In the genomic region with DNA sequence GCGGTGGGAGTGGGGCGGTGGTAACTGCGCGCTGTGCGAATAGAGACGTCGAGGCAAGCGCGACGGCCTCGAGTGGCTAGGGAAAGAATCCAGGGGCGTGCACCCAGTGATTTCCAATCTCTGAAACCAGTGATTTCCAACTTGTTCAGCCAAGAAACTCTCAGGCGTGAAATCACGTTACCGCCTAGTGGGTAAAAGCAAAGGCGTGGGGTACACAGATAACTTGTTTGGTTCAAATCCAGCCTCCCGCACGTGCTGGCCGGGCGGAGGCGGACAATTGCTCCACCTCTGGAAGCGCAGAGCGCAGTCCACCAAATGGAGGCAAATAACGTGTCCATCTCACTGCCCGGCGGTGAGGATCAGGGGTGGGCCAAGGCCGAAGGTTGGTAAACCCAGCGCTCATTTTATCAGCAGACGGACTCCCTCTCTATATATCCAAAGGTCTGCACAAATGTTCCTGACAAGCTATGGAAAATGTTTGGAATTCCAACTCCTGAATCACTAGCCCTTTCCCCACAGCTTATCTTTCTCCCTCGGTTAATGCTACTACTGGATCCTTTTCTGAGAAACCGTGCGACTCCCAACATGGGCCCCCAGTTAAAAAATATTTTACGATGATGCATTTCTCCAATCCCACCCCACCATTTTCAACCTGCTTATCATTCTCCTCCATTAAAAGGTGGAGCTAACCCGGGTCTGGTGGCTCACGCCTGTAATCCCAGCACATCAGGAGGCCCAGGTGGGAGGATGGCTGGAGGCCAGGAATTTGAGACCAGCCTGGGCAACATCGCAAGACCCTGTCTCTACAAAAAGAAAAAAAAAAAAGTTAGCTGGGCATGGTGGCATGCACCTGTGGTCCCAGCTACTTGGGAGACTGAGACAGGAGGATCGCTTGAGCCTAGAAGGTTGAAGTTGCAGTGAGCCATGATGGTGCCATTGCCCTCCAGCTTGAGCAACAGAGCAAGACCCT, we compare ENCODE assay signal across 2 cellular contexts.
TF ChIP-seq lines count a peak whose summit lies in the region.

No MANE protein-coding gene starts in this region.

TF ChIP-seq in SK-N-SH, 30 proteins besides CTCF, POLR2A, EP300 and RAD21 (continued from another document):
- TF ChIP-seq, protein P1, sequence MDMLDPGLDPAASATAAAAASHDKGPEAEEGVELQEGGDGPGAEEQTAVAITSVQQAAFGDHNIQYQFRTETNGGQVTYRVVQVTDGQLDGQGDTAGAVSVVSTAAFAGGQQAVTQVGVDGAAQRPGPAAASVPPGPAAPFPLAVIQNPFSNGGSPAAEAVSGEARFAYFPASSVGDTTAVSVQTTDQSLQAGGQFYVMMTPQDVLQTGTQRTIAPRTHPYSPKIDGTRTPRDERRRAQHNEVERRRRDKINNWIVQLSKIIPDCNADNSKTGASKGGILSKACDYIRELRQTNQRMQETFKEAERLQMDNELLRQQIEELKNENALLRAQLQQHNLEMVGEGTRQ (IDR thresholded peaks at IDR 0.05; ENCODE audit: borderline replicate concordance, low read depth, low read length): no peak
- TF ChIP-seq, protein P2, sequence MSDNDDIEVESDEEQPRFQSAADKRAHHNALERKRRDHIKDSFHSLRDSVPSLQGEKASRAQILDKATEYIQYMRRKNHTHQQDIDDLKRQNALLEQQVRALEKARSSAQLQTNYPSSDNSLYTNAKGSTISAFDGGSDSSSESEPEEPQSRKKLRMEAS (IDR thresholded peaks at IDR 0.05; ENCODE audit: low read depth): 0 out of 2 replicates have a peak, but pooled peaks have one; percentile 9

TF ChIP-seq in SK-N-SH treated with all-trans-retinoic acid at 6 μM for 48 hours, 23 proteins besides CTCF, POLR2A, EP300 and RAD21 (continued from another document):
- TF ChIP-seq, protein P3, sequence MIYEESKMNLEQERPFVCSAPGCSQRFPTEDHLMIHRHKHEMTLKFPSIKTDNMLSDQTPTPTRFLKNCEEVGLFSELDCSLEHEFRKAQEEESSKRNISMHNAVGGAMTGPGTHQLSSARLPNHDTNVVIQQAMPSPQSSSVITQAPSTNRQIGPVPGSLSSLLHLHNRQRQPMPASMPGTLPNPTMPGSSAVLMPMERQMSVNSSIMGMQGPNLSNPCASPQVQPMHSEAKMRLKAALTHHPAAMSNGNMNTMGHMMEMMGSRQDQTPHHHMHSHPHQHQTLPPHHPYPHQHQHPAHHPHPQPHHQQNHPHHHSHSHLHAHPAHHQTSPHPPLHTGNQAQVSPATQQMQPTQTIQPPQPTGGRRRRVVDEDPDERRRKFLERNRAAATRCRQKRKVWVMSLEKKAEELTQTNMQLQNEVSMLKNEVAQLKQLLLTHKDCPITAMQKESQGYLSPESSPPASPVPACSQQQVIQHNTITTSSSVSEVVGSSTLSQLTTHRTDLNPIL (CRISPR knock-in tag; IDR thresholded peaks at IDR 0.05; ENCODE audit: low read depth): no peak
- TF ChIP-seq CSDC2 (CRISPR knock-in tag; IDR thresholded peaks at IDR 0.05) (no peak), ZFP3 (CRISPR knock-in tag; IDR thresholded peaks at IDR 0.05) (no peak), ZFP30 (CRISPR knock-in tag; IDR thresholded peaks at IDR 0.05) (no peak), PPARA (CRISPR knock-in tag; IDR thresholded peaks at IDR 0.05; ENCODE audit: borderline replicate concordance) (no peak), ZNF565 (CRISPR knock-in tag; conservative IDR thresholded peaks at IDR 0.05; ENCODE audit: low read depth) (no peak), OSR1 (CRISPR knock-in tag; IDR thresholded peaks at IDR 0.05) (no peak), ESRRG (CRISPR knock-in tag; IDR thresholded peaks at IDR 0.05) (no peak), ZC3H10 (CRISPR knock-in tag; IDR thresholded peaks at IDR 0.05) (no peak), TOX (CRISPR knock-in tag; IDR thresholded peaks at IDR 0.05; ENCODE audit: borderline replicate concordance) (no peak), SNAI2 (CRISPR knock-in tag; IDR thresholded peaks at IDR 0.05) (no peak), ZNF70 (CRISPR knock-in tag; IDR thresholded peaks at IDR 0.05) (no peak), BACH2 (CRISPR knock-in tag; IDR thresholded peaks at IDR 0.05; ENCODE audit: borderline replicate concordance) (no peak), ISL1 (CRISPR knock-in tag; IDR thresholded peaks at IDR 0.05) (no peak), TCF4 (CRISPR knock-in tag; IDR thresholded peaks at IDR 0.05; ENCODE audit: borderline replicate concordance) (no peak)
- TF ChIP-seq, protein P4, sequence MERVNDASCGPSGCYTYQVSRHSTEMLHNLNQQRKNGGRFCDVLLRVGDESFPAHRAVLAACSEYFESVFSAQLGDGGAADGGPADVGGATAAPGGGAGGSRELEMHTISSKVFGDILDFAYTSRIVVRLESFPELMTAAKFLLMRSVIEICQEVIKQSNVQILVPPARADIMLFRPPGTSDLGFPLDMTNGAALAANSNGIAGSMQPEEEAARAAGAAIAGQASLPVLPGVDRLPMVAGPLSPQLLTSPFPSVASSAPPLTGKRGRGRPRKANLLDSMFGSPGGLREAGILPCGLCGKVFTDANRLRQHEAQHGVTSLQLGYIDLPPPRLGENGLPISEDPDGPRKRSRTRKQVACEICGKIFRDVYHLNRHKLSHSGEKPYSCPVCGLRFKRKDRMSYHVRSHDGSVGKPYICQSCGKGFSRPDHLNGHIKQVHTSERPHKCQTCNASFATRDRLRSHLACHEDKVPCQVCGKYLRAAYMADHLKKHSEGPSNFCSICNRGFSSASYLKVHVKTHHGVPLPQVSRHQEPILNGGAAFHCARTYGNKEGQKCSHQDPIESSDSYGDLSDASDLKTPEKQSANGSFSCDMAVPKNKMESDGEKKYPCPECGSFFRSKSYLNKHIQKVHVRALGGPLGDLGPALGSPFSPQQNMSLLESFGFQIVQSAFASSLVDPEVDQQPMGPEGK (CRISPR knock-in tag; IDR thresholded peaks at IDR 0.05; ENCODE audit: borderline replicate concordance): no peak
- TF ChIP-seq, protein P5, sequence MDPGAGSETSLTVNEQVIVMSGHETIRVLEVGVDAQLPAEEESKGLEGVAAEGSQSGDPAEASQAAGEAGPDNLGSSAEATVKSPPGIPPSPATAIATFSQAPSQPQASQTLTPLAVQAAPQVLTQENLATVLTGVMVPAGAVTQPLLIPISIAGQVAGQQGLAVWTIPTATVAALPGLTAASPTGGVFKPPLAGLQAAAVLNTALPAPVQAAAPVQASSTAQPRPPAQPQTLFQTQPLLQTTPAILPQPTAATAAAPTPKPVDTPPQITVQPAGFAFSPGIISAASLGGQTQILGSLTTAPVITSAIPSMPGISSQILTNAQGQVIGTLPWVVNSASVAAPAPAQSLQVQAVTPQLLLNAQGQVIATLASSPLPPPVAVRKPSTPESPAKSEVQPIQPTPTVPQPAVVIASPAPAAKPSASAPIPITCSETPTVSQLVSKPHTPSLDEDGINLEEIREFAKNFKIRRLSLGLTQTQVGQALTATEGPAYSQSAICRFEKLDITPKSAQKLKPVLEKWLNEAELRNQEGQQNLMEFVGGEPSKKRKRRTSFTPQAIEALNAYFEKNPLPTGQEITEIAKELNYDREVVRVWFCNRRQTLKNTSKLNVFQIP (CRISPR knock-in tag; IDR thresholded peaks at IDR 0.05; ENCODE audit: borderline replicate concordance, low read depth): no peak
- TF ChIP-seq, protein P6, sequence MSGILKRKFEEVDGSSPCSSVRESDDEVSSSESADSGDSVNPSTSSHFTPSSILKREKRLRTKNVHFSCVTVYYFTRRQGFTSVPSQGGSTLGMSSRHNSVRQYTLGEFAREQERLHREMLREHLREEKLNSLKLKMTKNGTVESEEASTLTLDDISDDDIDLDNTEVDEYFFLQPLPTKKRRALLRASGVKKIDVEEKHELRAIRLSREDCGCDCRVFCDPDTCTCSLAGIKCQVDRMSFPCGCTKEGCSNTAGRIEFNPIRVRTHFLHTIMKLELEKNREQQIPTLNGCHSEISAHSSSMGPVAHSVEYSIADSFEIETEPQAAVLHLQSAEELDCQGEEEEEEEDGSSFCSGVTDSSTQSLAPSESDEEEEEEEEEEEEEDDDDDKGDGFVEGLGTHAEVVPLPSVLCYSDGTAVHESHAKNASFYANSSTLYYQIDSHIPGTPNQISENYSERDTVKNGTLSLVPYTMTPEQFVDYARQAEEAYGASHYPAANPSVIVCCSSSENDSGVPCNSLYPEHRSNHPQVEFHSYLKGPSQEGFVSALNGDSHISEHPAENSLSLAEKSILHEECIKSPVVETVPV (CRISPR knock-in tag; IDR thresholded peaks at IDR 0.05): no peak
